Comparison of ENCODE assay signal across 8 cellular contexts in genomic region chr15:40693904-40694705, GRCh38. TPM values are rescaled to one million over a fixed set of nuclear protein-coding genes. Genes with fewer than 3 reads are reported as not detected.
DNase-seq lines count a peak whose midpoint lies in the region; ATAC-seq and TF ChIP-seq lines count a peak whose summit lies in the region.

No MANE protein-coding gene starts in this region.

- no peaks in the 10 kb centered on the region for H3K27me3 ChIP-seq in KMS-11 (ENCODE audit: insufficient read depth, low read depth)

- no peaks in the 10 kb centered on the region for H4K20me1 ChIP-seq in KMS-11 (ENCODE audit: insufficient read depth)

- H3K4me3 ChIP-seq in KMS-11 (IDR thresholded peaks at IDR 0.05; ENCODE audit: insufficient read depth, low read depth, low read length) (no peak overlapping the region), mucosa of descending colon (peak overlapping the region; percentile 58)

- H3K9ac ChIP-seq in KMS-11: peak overlapping the region; percentile 94; the same call in 1 of the 2 replicates

- peak overlapping the region; percentile 55 for H3K4me2 ChIP-seq in KMS-11

- peak overlapping the region; percentile 97 for H3K27ac ChIP-seq in KMS-11

- peaks cover 16% of the 10 kb centered on the region for H3K4me1 Mint-ChIP-seq in central memory CD8-positive, alpha-beta T cell

- ATAC-seq in central memory CD8-positive, alpha-beta T cell (replicated peaks; ENCODE audit: extremely low read depth, poor library complexity, severe bottlenecking): no peak
- ATAC-seq in mucosa of descending colon: peak; percentile 0
- ATAC-seq in HG03139 (IDR thresholded peaks at IDR 0.05; ENCODE audit: unreplicated experiment): no peak

- peaks cover 17% of the 10 kb centered on the region for H3K36me3 Mint-ChIP-seq in central memory CD8-positive, alpha-beta T cell (ENCODE audit: insufficient read depth)

- H3K27me3 Mint-ChIP-seq in central memory CD8-positive, alpha-beta T cell: no peaks in the 10 kb centered on the region

- H3K9me3 Mint-ChIP-seq in central memory CD8-positive, alpha-beta T cell: no peaks in the 10 kb centered on the region

- intact Hi-C loops in mucosa of descending colon (cut with DNase I, micrococcal nuclease): loop anchor here in 1 of 2 donors (10.0 kb wide), 1 partner anchor 91 kb away; no protein-coding TSS in a partner anchor
- intact Hi-C loops in posterior cingulate gyrus (cut with DNase I): loop anchor here (1.0 to 10.0 kb wide), 3 partner anchors 113 to 198 kb away; partner anchors contain the start of genes CCDC32, DNAJC17, RPUSD2 and VPS18

- TF ChIP-seq CTCF in KMS-11 (conservative IDR thresholded peaks at IDR 0.05; ENCODE audit: low read depth, low read length) (no peak), mucosa of descending colon (IDR thresholded peaks at IDR 0.05) (no peak)

- H3K4me3 Mint-ChIP-seq in central memory CD8-positive, alpha-beta T cell: peak overlapping the region; percentile 98

- peak overlapping the region; percentile 97 for H3K27ac Mint-ChIP-seq in central memory CD8-positive, alpha-beta T cell (ENCODE audit: low read depth)

- peak; percentile 6 for DNase-seq in stimulated activated CD4-positive, alpha-beta T cell treated with anti-CD3 and anti-CD28 coated beads, Interleukin-15, amount 100 ng/mL, for 24 hours
- DNase-seq in stimulated activated CD4-positive, alpha-beta T cell treated with anti-CD3 and anti-CD28 coated beads, Interleukin-4, amount 100 ng/mL, for 4 hours: no peak
- DNase-seq in central memory CD8-positive, alpha-beta T cell (ENCODE audit: low spot score in 2 of 2): no peak
- DNase-seq in mucosa of descending colon (no peak), NCI-H2081 (lab: John Stamatoyannopoulos, UW) (no peak), posterior cingulate gyrus (no peak)

- peak overlapping the region; percentile 83; the same call in 1 of the 2 replicates for H2AFZ ChIP-seq in KMS-11 (ENCODE audit: low read depth)

- H3K4me1 ChIP-seq in KMS-11 (ENCODE audit: low read depth, poor library complexity, severe bottlenecking): peaks cover 49% of the 10 kb centered on the region
- peaks cover 14% of the 10 kb centered on the region for H3K4me1 ChIP-seq in mucosa of descending colon (ENCODE audit: low read depth)

- H3K36me3 ChIP-seq in KMS-11 (ENCODE audit: insufficient read depth) (no peaks in the 10 kb centered on the region), mucosa of descending colon (ENCODE audit: low read depth) (no peaks in the 10 kb centered on the region)

- H3K9me3 ChIP-seq in mucosa of descending colon: no peaks in the 10 kb centered on the region

- peaks cover 38% of the 10 kb centered on the region for H3K79me2 ChIP-seq in KMS-11 (ENCODE audit: insufficient read depth, low read depth)

RNA-seq across cellular contexts. Expression of gene RAD51, which starts 0.9 kb away (rescaled TPM):
- total RNA-seq in mucosa of descending colon: 10 to 100 TPM in 1 of 3 donors, 1 to 10 TPM in 2; 2.9 to 13.1 (median 8.3) TPM
